In genomic region chr6:14511192-14511591, GRCh38 we compare ENCODE assay signal across 30 cellular contexts.
"Had no signal": no experiment of that assay in that cellular context is flagged by ENCODE, and none has a peak within 500 bp of the region (broad histone marks: within the 10 kb centered on the region; RNA-seq: fewer than 3 reads in every experiment).

No MANE protein-coding gene starts in this region.

- H3K4me3 Mint-ChIP-seq: activated CD4-positive, alpha-beta memory T cell treated with anti-CD3 and anti-CD28 coated beads for 36 hours; activated CD4-positive, alpha-beta T cell treated with anti-CD3 and anti-CD28 coated beads for 36 hours; activated CD4-positive, alpha-beta T cell treated with anti-CD3 and anti-CD28 coated beads, Interleukin-2, amount 10 ng/mL, durations not matched to agents 24 days and 14 days; activated CD8-positive, alpha-beta memory T cell treated with anti-CD3 and anti-CD28 coated beads, Interleukin-2, amount 10 ng/mL, durations not matched to agents 7 days and 5 days; activated CD8-positive, alpha-beta T cell treated with anti-CD3 and anti-CD28 coated beads, Interleukin-2, amount 10 ng/mL, durations not matched to agents 7 days and 5 days; activated naive CD8-positive, alpha-beta T cell; effector memory CD8-positive, alpha-beta T cell had no signal

- H3K36me3 Mint-ChIP-seq: activated CD4-positive, alpha-beta memory T cell treated with anti-CD3 and anti-CD28 coated beads for 36 hours; activated naive CD8-positive, alpha-beta T cell had no signal

- H3K27me3 ChIP-seq: adrenal gland, body of pancreas, esophagus squamous epithelium, gastroesophageal sphincter had no signal

- H3K9me3 Mint-ChIP-seq: activated CD4-positive, alpha-beta memory T cell treated with anti-CD3 and anti-CD28 coated beads for 36 hours; activated CD4-positive, alpha-beta T cell treated with anti-CD3 and anti-CD28 coated beads, Interleukin-2, amount 10 ng/mL, durations not matched to agents 24 days and 14 days; effector memory CD8-positive, alpha-beta T cell had no signal

- DNase-seq: activated CD4-positive, alpha-beta memory T cell treated with anti-CD3 and anti-CD28 coated beads for 36 hours; activated CD4-positive, alpha-beta T cell treated with anti-CD3 and anti-CD28 coated beads for 36 hours; activated CD4-positive, alpha-beta T cell treated with anti-CD3 and anti-CD28 coated beads, Interleukin-2, amount 10 ng/mL, durations not matched to agents 24 days and 14 days; activated CD4-positive, CD25-positive, alpha-beta regulatory T cell; activated CD4-positive, CD25-positive, alpha-beta regulatory T cell treated with anti-CD3 and anti-CD28 coated beads, Interleukin-2, amount 50 U/mL, for 72 hours; activated CD8-positive, alpha-beta memory T cell treated with anti-CD3 and anti-CD28 coated beads, Interleukin-2, amount 10 ng/mL, durations not matched to agents 7 days and 5 days; activated CD8-positive, alpha-beta memory T cell treated with anti-CD3 and anti-CD28 coated beads, Interleukin-2, amount 50 U/mL, for 4 hours; activated CD8-positive, alpha-beta T cell treated with anti-CD3 and anti-CD28 coated beads, Interleukin-2, amount 10 ng/mL, durations not matched to agents 7 days and 5 days; activated effector memory CD4-positive, alpha-beta T cell treated with Interleukin-2 at 50 U/mL for 16 hours; activated gamma-delta T cell treated with Interleukin-2 at 50 U/mL for 16 hours; activated naive CD4-positive, alpha-beta T cell treated with anti-CD3 and anti-CD28 coated beads, Interleukin-2, amount 50 U/mL, for 16 hours; activated naive CD4-positive, alpha-beta T cell treated with Interleukin-2 at 50 U/mL for 16 hours; activated T-cell treated with anti-CD3 and anti-CD28 coated beads, Interleukin-2, amount 50 U/mL, for 1 hour; activated T-cell treated with anti-CD3 and anti-CD28 coated beads, Interleukin-2, amount 50 U/mL, for 48 hours; adrenal gland; amygdala; aorta; body of pancreas; caudate nucleus; cortex of kidney; dermis blood vessel endothelial cell; effector CD4-positive, alpha-beta T cell; effector memory CD8-positive, alpha-beta T cell; erythroblast; esophagus squamous epithelium; foreskin melanocyte; hippocampal formation; T-helper 2 cell had no signal

- H3K27ac Mint-ChIP-seq: activated CD4-positive, alpha-beta memory T cell treated with anti-CD3 and anti-CD28 coated beads for 36 hours; activated CD4-positive, alpha-beta T cell treated with anti-CD3 and anti-CD28 coated beads for 36 hours; activated CD4-positive, alpha-beta T cell treated with anti-CD3 and anti-CD28 coated beads, Interleukin-2, amount 10 ng/mL, durations not matched to agents 24 days and 14 days; activated CD8-positive, alpha-beta memory T cell treated with anti-CD3 and anti-CD28 coated beads, Interleukin-2, amount 10 ng/mL, durations not matched to agents 7 days and 5 days; activated CD8-positive, alpha-beta T cell treated with anti-CD3 and anti-CD28 coated beads, Interleukin-2, amount 10 ng/mL, durations not matched to agents 7 days and 5 days; activated naive CD8-positive, alpha-beta T cell; effector memory CD8-positive, alpha-beta T cell had no signal

- ATAC-seq: activated CD4-positive, alpha-beta T cell treated with anti-CD3 and anti-CD28 coated beads for 36 hours; activated CD8-positive, alpha-beta memory T cell treated with anti-CD3 and anti-CD28 coated beads, Interleukin-2, amount 10 ng/mL, durations not matched to agents 7 days and 5 days; activated CD8-positive, alpha-beta T cell treated with anti-CD3 and anti-CD28 coated beads, Interleukin-2, amount 10 ng/mL, durations not matched to agents 7 days and 5 days; body of pancreas; effector memory CD8-positive, alpha-beta T cell; gastroesophageal sphincter had no signal

- H3K4me1 ChIP-seq: adrenal gland, body of pancreas, esophagus squamous epithelium, gastroesophageal sphincter had no signal

- H3K27me3 Mint-ChIP-seq: activated CD4-positive, alpha-beta memory T cell treated with anti-CD3 and anti-CD28 coated beads for 36 hours; activated naive CD8-positive, alpha-beta T cell had no signal

- H3K4me3 ChIP-seq: adrenal gland, body of pancreas, esophagus squamous epithelium, gastroesophageal sphincter had no signal

- H3K9me3 ChIP-seq: adrenal gland, body of pancreas, esophagus squamous epithelium, gastroesophageal sphincter had no signal

- H3K36me3 ChIP-seq: adrenal gland, esophagus squamous epithelium, gastroesophageal sphincter had no signal

- H3K27ac ChIP-seq: adrenal gland, body of pancreas, esophagus squamous epithelium, gastroesophageal sphincter had no signal
